8 cellular contexts compared by ENCODE assay signal in the genomic region with DNA sequence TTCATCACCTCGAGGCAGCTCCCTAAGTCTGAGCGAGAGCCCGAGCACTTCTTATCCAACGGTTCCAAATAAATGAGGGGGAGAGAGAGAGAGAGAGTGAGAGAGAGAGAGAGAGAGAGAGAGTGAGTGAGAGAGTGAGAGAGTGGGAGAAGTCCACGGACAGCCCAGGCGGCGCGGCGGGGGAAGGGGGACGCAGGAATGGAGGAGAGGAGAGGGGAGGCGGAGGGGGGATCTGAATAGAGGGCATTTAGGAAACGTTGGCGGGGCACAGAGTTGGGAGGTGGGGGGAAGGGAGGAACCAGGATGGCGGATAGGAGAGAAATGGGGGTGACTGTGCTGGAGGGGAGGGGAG. TPM values are rescaled to one million over a fixed set of nuclear protein-coding genes. Genes with fewer than 3 reads are reported as not detected.
DNase-seq lines count a peak whose midpoint lies in the region; ATAC-seq and TF ChIP-seq lines count a peak whose summit lies in the region.

No MANE protein-coding gene starts in this region.

- peak overlapping the region; percentile 98 for H3K4me3 ChIP-seq in GM12875 (ENCODE audit: low read depth, low read length)
- H3K4me3 ChIP-seq in duodenal mucosa (ENCODE audit: low read depth in 1 of 2, low read length in 2 of 2) = peak overlapping the region; percentile 51 to 64

- H3K27ac ChIP-seq in duodenal mucosa (ENCODE audit: low read depth, low read length) = no peak overlapping the region

- no peak for TF ChIP-seq CTCF in GM12875 (IDR thresholded peaks at IDR 0.05; ENCODE audit: borderline replicate concordance, insufficient read depth, low read depth, low read length)

- peaks cover 6 to 7% of the 10 kb centered on the region in 2 donors for H3K4me1 ChIP-seq in duodenal mucosa (ENCODE audit: control insufficient read depth in 1 of 2, insufficient read depth in 2 of 2, low read length in 2 of 2)

- peaks cover 14 to 24% of the 10 kb centered on the region in 2 donors for H3K27me3 ChIP-seq in duodenal mucosa (ENCODE audit: control insufficient read depth in 1 of 2, insufficient read depth in 2 of 2, low read length in 2 of 2)

- DNase-seq in NCI-H446 (lab: John Stamatoyannopoulos, UW) (peak; percentile 72 to 85), myocyte (ENCODE audit: low read depth) (peak; percentile 54), NCI-H1105 (lab: John Stamatoyannopoulos, UW) (no peak), NCI-H1417 treated with DMSO at 0.1 percent for 48 hours (lab: John Stamatoyannopoulos, UW) (no peak)

- H3K9ac ChIP-seq in duodenal mucosa (ENCODE audit: low read depth in 1 of 2, low read length in 2 of 2) = no peak overlapping the region

- H3K36me3 ChIP-seq in duodenal mucosa (ENCODE audit: control insufficient read depth in 1 of 2, insufficient read depth in 2 of 2, low read length in 2 of 2) = no peaks in the 10 kb centered on the region

- ATAC-seq in GM19035 (IDR thresholded peaks at IDR 0.05; ENCODE audit: unreplicated experiment) = no peak
- ATAC-seq in HG02798 (IDR thresholded peaks at IDR 0.05; ENCODE audit: poor library complexity, unreplicated experiment) = no peak

- no peaks in the 10 kb centered on the region for H3K9me3 ChIP-seq in duodenal mucosa (ENCODE audit: control insufficient read depth in 1 of 2, low read length in 2 of 2)

RNA-seq across cellular contexts. Expression of a gene that starts 0.5 kb away (rescaled TPM):
- total RNA-seq in myocyte = 69.7 and 80.7 TPM in 2 replicates
- 98.9 TPM for polyA plus RNA-seq in myocyte (2012)

Comparison
In these comparisons a context has a peak if more than half of its experiments do, and no peak if none do; other contexts are left out.
1. DNase-seq: peak in NCI-H446 (2 of 2) and myocyte (single experiment); none in NCI-H1105 (single experiment) and NCI-H1417 treated with DMSO at 0.1 percent for 48 hours (single experiment).